ENCODE assay signal across 22 cellular contexts in genomic region chr4:152283806-152284470, GRCh38.
DNase-seq lines count a peak whose midpoint lies in the region; ATAC-seq, FAIRE-seq and TF ChIP-seq lines count a peak whose summit lies in the region.
"Had no signal": no experiment of that assay in that cellular context is flagged by ENCODE, and none has a peak within 500 bp of the region (broad histone marks: within the 10 kb centered on the region; RNA-seq: fewer than 3 reads in every experiment).

No MANE protein-coding gene starts in this region.

- H3K9me2 ChIP-seq in GM23338 (ENCODE audit: insufficient read depth), result peaks cover 18% of the 10 kb centered on the region

- H3K27me3 Mint-ChIP-seq in GM23338 (ENCODE audit: insufficient read depth, low read depth, poor library complexity), result peaks cover 4% of the 10 kb centered on the region
- H3K27me3 Mint-ChIP-seq: activated CD4-positive, alpha-beta T cell treated with anti-CD3 and anti-CD28 coated beads for 36 hours; activated naive CD8-positive, alpha-beta T cell treated with anti-CD3 and anti-CD28 coated beads for 36 hours; CD8-positive, alpha-beta memory T cell had no signal

- H3K27me3 ChIP-seq in BJ (ENCODE audit: control insufficient read depth, insufficient read depth, low read length) (no peaks in the 10 kb centered on the region; the same call in none of the 2 replicates), GM23338 (ENCODE audit: insufficient read depth) (no peaks in the 10 kb centered on the region), bronchial epithelial cell (ENCODE audit: control insufficient read depth, insufficient read depth, low read length) (no peaks in the 10 kb centered on the region), right cardiac atrium (ENCODE audit: control insufficient read depth, insufficient read depth) (no peaks in the 10 kb centered on the region)
- H3K27me3 ChIP-seq: body of pancreas, gastrocnemius medialis, pancreas, thyroid gland had no signal

- CTCF ChIA-PET in BJ (lab: Yijun Ruan, JAX), result no interaction called here

- H3K27ac ChIP-seq in GM23338 (ENCODE audit: low read depth) (no peak overlapping the region), right cardiac atrium (ENCODE audit: low read length) (no peak overlapping the region)
- H3K27ac ChIP-seq: body of pancreas, coronary artery, gastrocnemius medialis, pancreas, thyroid gland had no signal

- no peak overlapping the region for H3K4me3 Mint-ChIP-seq in GM23338
- H3K4me3 Mint-ChIP-seq: activated CD4-positive, alpha-beta T cell treated with anti-CD3 and anti-CD28 coated beads for 36 hours; activated naive CD8-positive, alpha-beta T cell treated with anti-CD3 and anti-CD28 coated beads for 36 hours; CD8-positive, alpha-beta memory T cell; natural killer cell had no signal

- no peak for ATAC-seq in GM23338
- ATAC-seq in right cardiac atrium, result no peak
- ATAC-seq: activated CD4-positive, alpha-beta T cell treated with anti-CD3 and anti-CD28 coated beads for 36 hours; body of pancreas; gastrocnemius medialis; HepG2; natural killer cell; pancreas had no signal

- peak overlapping the region; percentile 56; the same call in 1 of the 2 replicates for H3K4me2 ChIP-seq in GM23338

- no peaks in the 10 kb centered on the region for H3F3A ChIP-seq in GM23338 (replicated peaks; ENCODE audit: low read depth)

- no peaks in the 10 kb centered on the region for H3K9me3 ChIP-seq in right cardiac atrium (ENCODE audit: control insufficient read depth, low read length)
- H3K9me3 ChIP-seq: body of pancreas, gastrocnemius medialis, pancreas, thyroid gland had no signal

- TF ChIP-seq CTCF in BJ (IDR thresholded peaks at IDR 0.05; ENCODE audit: insufficient read depth, low read depth, low read length), result no peak
- no peak for TF ChIP-seq CTCF in GM23338 (conservative IDR thresholded peaks at IDR 0.05; ENCODE audit: low read depth in 2 of 2)
- TF ChIP-seq CTCF in bronchial epithelial cell (IDR thresholded peaks at IDR 0.05; ENCODE audit: insufficient read depth, low read length, severe bottlenecking), result no peak

- no peaks in the 10 kb centered on the region for H3K79me2 ChIP-seq in GM23338 (replicated peaks; ENCODE audit: insufficient read depth)

- H3K4me3 ChIP-seq in BJ (ENCODE audit: low read depth, low read length), result no peak overlapping the region
- no peak overlapping the region for H3K4me3 ChIP-seq in GM23338
- H3K4me3 ChIP-seq in bronchial epithelial cell (ENCODE audit: low read depth, low read length), result no peak overlapping the region
- H3K4me3 ChIP-seq in right cardiac atrium (ENCODE audit: low read length), result no peak overlapping the region
- H3K4me3 ChIP-seq: body of pancreas, coronary artery, gastrocnemius medialis, pancreas, thyroid gland had no signal

- no peaks in the 10 kb centered on the region for H3K36me3 ChIP-seq in BJ (ENCODE audit: control insufficient read depth, insufficient read depth, low read length)
- H3K36me3 ChIP-seq in GM23338 (ENCODE audit: insufficient read depth), result no peaks in the 10 kb centered on the region
- no peaks in the 10 kb centered on the region for H3K36me3 ChIP-seq in bronchial epithelial cell (ENCODE audit: control insufficient read depth, insufficient read depth, low read length)
- H3K36me3 ChIP-seq: gastrocnemius medialis, pancreas, thyroid gland had no signal

- H3K9me3 Mint-ChIP-seq in GM23338, result no peaks in the 10 kb centered on the region; the same call in 2 of the 3 replicates
- H3K9me3 Mint-ChIP-seq: CD8-positive, alpha-beta memory T cell; natural killer cell had no signal

- intact Hi-C loops in posterior vena cava (cut with DNase I) (no loop called here), right cardiac atrium (cut with DNase I) (no loop called here)

- no peak for FAIRE-seq in bronchial epithelial cell (lab: Jason Lieb, UNC)
- FAIRE-seq: HepG2, pancreas had no signal

- DNase-seq in BJ (ENCODE audit: low read depth), result peak; percentile 12
- DNase-seq in GM23338 (ENCODE audit: low spot score), result peak; percentile 18
- DNase-seq in bronchial epithelial cell (ENCODE audit: low read depth), result peak; percentile 70
- peak; percentile 45 for DNase-seq in kidney glomerular epithelial cell (lab: John Stamatoyannopoulos, UW)
- no peak for DNase-seq in stimulated activated CD4-positive, alpha-beta T cell treated with anti-CD3 and anti-CD28 coated beads, Interleukin-4, amount 100 ng/mL, for 4 hours
- DNase-seq in posterior vena cava (ENCODE audit: low spot score), result no peak
- no peak for DNase-seq in NCI-H2227 (lab: John Stamatoyannopoulos, UW; ENCODE audit: unreplicated experiment)
- DNase-seq in right cardiac atrium, result no peak
- DNase-seq: activated CD4-positive, alpha-beta T cell treated with anti-CD3 and anti-CD28 coated beads for 36 hours; activated naive CD8-positive, alpha-beta T cell treated with anti-CD3 and anti-CD28 coated beads for 36 hours; body of pancreas; CD8-positive, alpha-beta memory T cell; gastrocnemius medialis; natural killer cell; NCI-H1105; NCI-H524 treated with DMSO at 0.1 percent for 48 hours; pancreas; Right ventricle myocardium superior; stimulated activated naive CD4-positive, alpha-beta T cell treated with Interleukin-2 at 50 U/mL for 16 hours; thyroid gland had no signal

- WGBS in right cardiac atrium, result 86% methylated on average over 2 of the region's 2 CpGs

- no peak overlapping the region for H3K27ac Mint-ChIP-seq in GM23338
- H3K27ac Mint-ChIP-seq: activated CD4-positive, alpha-beta T cell treated with anti-CD3 and anti-CD28 coated beads for 36 hours; activated naive CD8-positive, alpha-beta T cell treated with anti-CD3 and anti-CD28 coated beads for 36 hours; CD8-positive, alpha-beta memory T cell; natural killer cell had no signal

- H2AFZ ChIP-seq in GM23338, result no peak overlapping the region

- H4K20me1 ChIP-seq in GM23338 (replicated peaks; ENCODE audit: insufficient read depth), result no peaks in the 10 kb centered on the region

- H3K4me1 ChIP-seq in GM23338 (ENCODE audit: insufficient read depth) (peaks cover 8% of the 10 kb centered on the region; the same call in 1 of the 2 replicates), right cardiac atrium (ENCODE audit: control insufficient read depth, insufficient read depth, low read length) (no peaks in the 10 kb centered on the region)
- H3K4me1 ChIP-seq: body of pancreas, gastrocnemius medialis, pancreas, thyroid gland had no signal

- POLR2A ChIA-PET in BJ (lab: Charles Lee), result no interaction called here

- H3K4me1 Mint-ChIP-seq in GM23338, result peaks cover 17% of the 10 kb centered on the region
- H3K4me1 Mint-ChIP-seq: natural killer cell had no signal

- no peaks in the 10 kb centered on the region for H3K36me3 Mint-ChIP-seq in GM23338 (ENCODE audit: low read depth)
- H3K36me3 Mint-ChIP-seq: activated naive CD8-positive, alpha-beta T cell treated with anti-CD3 and anti-CD28 coated beads for 36 hours; natural killer cell had no signal

TF ChIP-seq in GM23338, 12 proteins besides CTCF, POLR2A, EP300 and RAD21 (continues in another document):
- TF ChIP-seq ZNF331 (CRISPR knock-in tag; IDR thresholded peaks at IDR 0.05; ENCODE audit: low read depth), result no peak
- TF ChIP-seq NANOG (IDR thresholded peaks at IDR 0.05; ENCODE audit: borderline replicate concordance), result no peak

Comparison
In these comparisons a context has a peak if more than half of its experiments do, and no peak if none do; other contexts are left out.
1. DNase-seq: peak in BJ (single experiment), GM23338 (single experiment), bronchial epithelial cell (single experiment) and kidney glomerular epithelial cell (single experiment); none in stimulated activated CD4-positive, alpha-beta T cell treated with anti-CD3 and anti-CD28 coated beads, Interleukin-4, amount 100 ng/mL, for 4 hours (0 of 2), posterior vena cava (single experiment), NCI-H2227 (single experiment) and right cardiac atrium (0 of 3).